ENCODE assay signal across 28 cellular contexts in the genomic region with DNA sequence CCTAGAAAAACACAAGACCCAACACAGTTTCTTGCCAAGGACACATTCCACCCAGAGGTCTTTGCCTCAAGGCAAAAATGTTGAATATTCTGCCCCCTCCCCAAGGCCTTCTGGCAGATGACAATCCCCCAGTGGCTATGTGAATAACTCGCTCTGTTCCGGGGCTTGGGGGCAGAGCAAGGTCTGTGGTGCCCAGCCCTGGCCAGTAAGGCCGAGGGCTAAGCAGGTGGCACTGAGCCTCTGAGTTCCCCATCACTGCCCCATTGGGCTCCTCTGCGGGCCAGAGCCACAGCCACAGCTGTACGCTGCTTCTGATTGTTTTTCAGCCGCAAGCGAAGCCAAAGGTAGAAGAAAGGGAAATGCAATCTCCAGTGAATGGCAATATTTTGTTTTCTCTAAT.
"Had no signal": no experiment of that assay in that cellular context is flagged by ENCODE, and none has a peak within 500 bp of the region (broad histone marks: within the 10 kb centered on the region; RNA-seq: fewer than 3 reads in every experiment).

No MANE protein-coding gene starts in this region.

- ATAC-seq: activated CD8-positive, alpha-beta memory T cell treated with anti-CD3 and anti-CD28 coated beads, Interleukin-2, amount 10 ng/mL, durations not matched to agents 7 days and 5 days; activated CD8-positive, alpha-beta T cell treated with anti-CD3 and anti-CD28 coated beads for 36 hours; activated naive CD8-positive, alpha-beta T cell treated with anti-CD3 and anti-CD28 coated beads, Interleukin-2, amount 50 U/mL, for 24 hours; effector memory CD8-positive, alpha-beta T cell; esophagus mucosa; left lobe of liver had no signal

- H3K4me3 Mint-ChIP-seq: activated CD4-positive, alpha-beta T cell treated with anti-CD3 and anti-CD28 coated beads, Interleukin-2, amount 10 ng/mL, durations not matched to agents 7 days and 5 days; activated CD8-positive, alpha-beta memory T cell treated with anti-CD3 and anti-CD28 coated beads, Interleukin-2, amount 10 ng/mL, durations not matched to agents 7 days and 5 days; activated CD8-positive, alpha-beta T cell treated with anti-CD3 and anti-CD28 coated beads for 36 hours; activated naive CD8-positive, alpha-beta T cell treated with anti-CD3 and anti-CD28 coated beads, Interleukin-2, amount 50 U/mL, for 24 hours; brain; effector memory CD8-positive, alpha-beta T cell; immature natural killer cell; T-helper 2 cell treated with Interferon-gamma antibody and Interleukin-4, amounts not matched to agents 5 μg/mL and 100 μg/mL, for 36 hours had no signal

- H3K27me3 Mint-ChIP-seq: activated CD4-positive, alpha-beta T cell treated with anti-CD3 and anti-CD28 coated beads, Interleukin-2, amount 10 ng/mL, durations not matched to agents 7 days and 5 days; activated CD8-positive, alpha-beta memory T cell treated with anti-CD3 and anti-CD28 coated beads, Interleukin-2, amount 10 ng/mL, durations not matched to agents 7 days and 5 days; activated CD8-positive, alpha-beta T cell treated with anti-CD3 and anti-CD28 coated beads for 36 hours; activated naive CD8-positive, alpha-beta T cell treated with anti-CD3 and anti-CD28 coated beads, Interleukin-2, amount 50 U/mL, for 24 hours; effector memory CD8-positive, alpha-beta T cell; naive thymus-derived CD8-positive, alpha-beta T cell had no signal

- DNase-seq: activated CD4-positive, alpha-beta T cell treated with anti-CD3 and anti-CD28 coated beads, Interleukin-2, amount 10 ng/mL, durations not matched to agents 7 days and 5 days; activated CD4-positive, CD25-positive, alpha-beta regulatory T cell treated with anti-CD3 and anti-CD28 coated beads, Interleukin-2, amount 50 U/mL, for 72 hours; activated CD8-positive, alpha-beta memory T cell treated with anti-CD3 and anti-CD28 coated beads, Interleukin-2, amount 10 ng/mL, durations not matched to agents 7 days and 5 days; activated CD8-positive, alpha-beta T cell treated with anti-CD3 and anti-CD28 coated beads for 36 hours; activated effector memory CD4-positive, alpha-beta T cell treated with anti-CD3 and anti-CD28 coated beads, Interleukin-2, amount 50 U/mL, for 16 hours; activated naive CD4-positive, alpha-beta T cell treated with anti-CD3 and anti-CD28 coated beads, Interleukin-2, amount 50 U/mL, for 16 hours; activated naive CD8-positive, alpha-beta T cell treated with anti-CD3 and anti-CD28 coated beads, Interleukin-2, amount 50 U/mL, for 24 hours; activated T-cell treated with anti-CD3 and anti-CD28 coated beads for 4 hours; central memory CD4-positive, alpha-beta T cell; colonic mucosa; dorsolateral prefrontal cortex; effector memory CD8-positive, alpha-beta T cell; foreskin melanocyte; immature natural killer cell; lower lobe of right lung; naive thymus-derived CD8-positive, alpha-beta T cell; ovary; stimulated activated CD4-positive, alpha-beta T cell treated with anti-CD3 and anti-CD28 coated beads, Interleukin-1b, Interleukin-23, amount 100 ng/mL, for 48 hours; stomach had no signal

- H3K36me3 ChIP-seq: colonic mucosa, lower lobe of right lung, ovary, prostate gland, stomach, suprapubic skin, tibial nerve, vagina had no signal

- H3K27ac Mint-ChIP-seq: activated CD4-positive, alpha-beta T cell treated with anti-CD3 and anti-CD28 coated beads, Interleukin-2, amount 10 ng/mL, durations not matched to agents 7 days and 5 days; activated CD8-positive, alpha-beta memory T cell treated with anti-CD3 and anti-CD28 coated beads, Interleukin-2, amount 10 ng/mL, durations not matched to agents 7 days and 5 days; activated CD8-positive, alpha-beta T cell treated with anti-CD3 and anti-CD28 coated beads for 36 hours; activated naive CD8-positive, alpha-beta T cell treated with anti-CD3 and anti-CD28 coated beads, Interleukin-2, amount 50 U/mL, for 24 hours; effector memory CD8-positive, alpha-beta T cell; immature natural killer cell; naive thymus-derived CD8-positive, alpha-beta T cell; T-helper 2 cell treated with Interferon-gamma antibody and Interleukin-4, amounts not matched to agents 5 μg/mL and 100 μg/mL, for 36 hours had no signal

- H3K9me3 ChIP-seq: colonic mucosa, lower lobe of right lung, ovary, prostate gland, stomach, suprapubic skin, tibial nerve, vagina had no signal

- H3K4me1 ChIP-seq: colonic mucosa, lower lobe of right lung, prostate gland, stomach, suprapubic skin, vagina had no signal

- H3K4me3 ChIP-seq: colonic mucosa, dorsolateral prefrontal cortex, lower lobe of right lung, ovary, prostate gland, stomach, suprapubic skin, tibial nerve, vagina had no signal

- H3K4me1 Mint-ChIP-seq: activated CD4-positive, alpha-beta T cell treated with anti-CD3 and anti-CD28 coated beads, Interleukin-2, amount 10 ng/mL, durations not matched to agents 7 days and 5 days; activated CD8-positive, alpha-beta memory T cell treated with anti-CD3 and anti-CD28 coated beads, Interleukin-2, amount 10 ng/mL, durations not matched to agents 7 days and 5 days; immature natural killer cell had no signal

- H3K27ac ChIP-seq: colonic mucosa, lower lobe of right lung, ovary, prostate gland, stomach, suprapubic skin, vagina, VCaP had no signal

- H3K36me3 Mint-ChIP-seq: activated CD8-positive, alpha-beta memory T cell treated with anti-CD3 and anti-CD28 coated beads, Interleukin-2, amount 10 ng/mL, durations not matched to agents 7 days and 5 days; brain; immature natural killer cell; naive thymus-derived CD8-positive, alpha-beta T cell had no signal

- H3K27me3 ChIP-seq: colonic mucosa, dorsolateral prefrontal cortex, ovary, stomach, suprapubic skin, tibial nerve, vagina had no signal

- H3K9me3 Mint-ChIP-seq: activated CD4-positive, alpha-beta T cell treated with anti-CD3 and anti-CD28 coated beads, Interleukin-2, amount 10 ng/mL, durations not matched to agents 7 days and 5 days; brain; T-helper 2 cell treated with Interferon-gamma antibody and Interleukin-4, amounts not matched to agents 5 μg/mL and 100 μg/mL, for 36 hours had no signal
